In genomic region chr19:46637224-46637623, GRCh38 we compare ENCODE assay signal across 28 cellular contexts. TPM values are rescaled to one million over a fixed set of nuclear protein-coding genes. Genes with fewer than 3 reads are reported as not detected.
A peak's percentile ranks its signal among the peaks of the same experiment; 100 is the strongest.
DNase-seq lines count a peak whose midpoint lies in the region; ATAC-seq and TF ChIP-seq lines count a peak whose summit lies in the region.
"Had no signal": no experiment of that assay in that cellular context is flagged by ENCODE, and none has a peak within 500 bp of the region (broad histone marks: within the 10 kb centered on the region; RNA-seq: fewer than 3 reads in every experiment).

No MANE protein-coding gene starts in this region.

- H3F3A ChIP-seq in SK-N-SH (replicated peaks; ENCODE audit: insufficient read depth), result peaks cover 9% of the 10 kb centered on the region

- no peak overlapping the region for H3K4me3 Mint-ChIP-seq in activated T-cell treated with anti-CD3 and anti-CD28 coated beads, Interleukin-2, amount 50 U/mL, for 4 hours
- H3K4me3 Mint-ChIP-seq: activated T-cell treated with anti-CD3 and anti-CD28 coated beads, Interleukin-2, amount 50 U/mL, for 24 hours; GM23338 had no signal

- 85% methylated on average over 14 of the region's 14 CpGs for WGBS in SK-N-SH (ENCODE audit: low lambda C conversion rate)
- WGBS in neuronal stem cell (ENCODE audit: extremely low coverage in 2 of 2, insufficient read length in 2 of 2, insufficient replicate concordance in 1 of 2), 2 donors, result no CpG with 5 or more reads among the region's 14 CpGs

- no peak overlapping the region for H2AFZ ChIP-seq in SK-N-SH (ENCODE audit: low read depth)
- no peak overlapping the region for H2AFZ ChIP-seq in neuronal stem cell (ENCODE audit: low read length)
- H2AFZ ChIP-seq: GM23338 had no signal

- ATAC-seq in SK-N-SH treated with all-trans-retinoic acid at 6 μM for 48 hours (no peak), GM21717 (IDR thresholded peaks at IDR 0.05; ENCODE audit: unreplicated experiment) (no peak)
- ATAC-seq in activated T-cell treated with anti-CD3 and anti-CD28 coated beads, Interleukin-2, amount 50 U/mL, for 4 hours, result no peak
- ATAC-seq: body of pancreas, esophagus mucosa, GM23338, left ventricle myocardium superior, right lobe of liver had no signal

- H2BK12ac ChIP-seq in neuronal stem cell (ENCODE audit: low read length), result no peak overlapping the region

- TF ChIP-seq CTCF in SK-N-SH (IDR thresholded peaks at IDR 0.05), result no peak

- DNase-seq in SK-N-SH (no peak), neuronal stem cell (ENCODE audit: low spot score) (no peak), NCI-H1417 treated with DMSO at 0.1 percent for 48 hours (lab: John Stamatoyannopoulos, UW) (no peak)
- DNase-seq in stimulated activated CD4-positive, alpha-beta T cell treated with anti-CD3 and anti-CD28 coated beads, Interleukin-2, amount 100 ng/mL, for 24 hours, result peak; percentile 27 to 39
- DNase-seq in stimulated activated CD4-positive, alpha-beta T cell treated with anti-CD3 and anti-CD28 coated beads, Interleukin-2, amount 100 ng/mL, for 48 hours, result no peak
- no peak for DNase-seq in activated T-cell treated with anti-CD3 and anti-CD28 coated beads, Interleukin-2, amount 50 U/mL, for 4 hours
- DNase-seq: body of pancreas; cerebellar nuclear complex; dermis blood vessel endothelial cell; DMS79 treated with DMSO at 0.1 percent for 48 hours; GDM1; left ventricle myocardium superior; mesendoderm; NCI-H1105; NCI-H1930; NCI-H524 treated with DMSO at 0.1 percent for 48 hours; NK-92 treated with Interleukin-12 subunit alpha and Interleukin-12 subunit beta, amount 100 ng/mL, for 24 hours; right lobe of liver; uterus had no signal

- H3K9ac ChIP-seq in SK-N-SH (no peak overlapping the region), neuronal stem cell (ENCODE audit: low read depth, low read length, poor library complexity) (peak overlapping the region; percentile 13)

- H3K14ac ChIP-seq in neuronal stem cell (ENCODE audit: low read length), result no peak overlapping the region

- H3K36me3 ChIP-seq in SK-N-SH (replicated peaks in 1 of 2; ENCODE audit: control insufficient read depth in 1 of 2, insufficient read depth in 2 of 2, low read length in 1 of 2) (no peaks in the 10 kb centered on the region), neuronal stem cell (replicated peaks in 1 of 2; ENCODE audit: control insufficient read depth in 2 of 2, insufficient read depth in 2 of 2, low read length in 2 of 2) (no peaks in the 10 kb centered on the region)
- H3K36me3 ChIP-seq: right lobe of liver, uterus had no signal

- TF ChIP-seq RAD21 in SK-N-SH (IDR thresholded peaks at IDR 0.05; ENCODE audit: low read length), result peak; percentile 4; the same call in 1 of the 2 replicates

- no peak overlapping the region for H4K8ac ChIP-seq in neuronal stem cell (ENCODE audit: low read depth, low read length)

- CTCF ChIA-PET in SK-N-SH (lab: Yijun Ruan, JAX), result interaction anchor here (0.9 to 8.3 kb wide), 3 partner anchors 9 to 92 kb away, joined by 3 to 106 read pairs (median 4); partner anchors contain the start of gene DACT3

- H3K4ac ChIP-seq in neuronal stem cell (ENCODE audit: low read length), result no peak overlapping the region

- no peaks in the 10 kb centered on the region for H3K9me3 Mint-ChIP-seq in activated T-cell treated with anti-CD3 and anti-CD28 coated beads, Interleukin-2, amount 50 U/mL, for 4 hours
- H3K9me3 Mint-ChIP-seq: activated T-cell treated with anti-CD3 and anti-CD28 coated beads, Interleukin-2, amount 50 U/mL, for 24 hours; GM23338 had no signal

- no peaks in the 10 kb centered on the region for H3K79me2 ChIP-seq in SK-N-SH (ENCODE audit: insufficient read depth)

- no peak overlapping the region for H2AK5ac ChIP-seq in neuronal stem cell (ENCODE audit: low read depth, low read length)

- H3K36me3 Mint-ChIP-seq in activated T-cell treated with anti-CD3 and anti-CD28 coated beads, Interleukin-2, amount 50 U/mL, for 4 hours (ENCODE audit: insufficient read depth), result no peaks in the 10 kb centered on the region

- H4K20me1 ChIP-seq in SK-N-SH (ENCODE audit: insufficient read depth), result no peaks in the 10 kb centered on the region

- no peaks in the 10 kb centered on the region for H3K79me1 ChIP-seq in neuronal stem cell (ENCODE audit: low read depth, low read length)

- H2BK5ac ChIP-seq in neuronal stem cell (ENCODE audit: low read length), result no peak overlapping the region

- H3K4me2 ChIP-seq in SK-N-SH (no peak overlapping the region), neuronal stem cell (ENCODE audit: insufficient read depth, low read length, poor library complexity, severe bottlenecking) (no peak overlapping the region)
- H3K4me2 ChIP-seq: GM23338 had no signal

- H3K27me3 ChIP-seq in SK-N-SH (ENCODE audit: insufficient read depth), result no peaks in the 10 kb centered on the region
- peaks cover 3 to 55% (median 50%) of the 10 kb centered on the region in 3 experiments for H3K27me3 ChIP-seq in neuronal stem cell (ENCODE audit: control insufficient read depth in 3 of 3, insufficient read depth in 3 of 3, low read depth in 1 of 3, low read length in 3 of 3)
- H3K27me3 ChIP-seq: uterus had no signal

- no peak overlapping the region for H2BK15ac ChIP-seq in neuronal stem cell (ENCODE audit: low read length)

- no peak overlapping the region for H4K91ac ChIP-seq in neuronal stem cell (ENCODE audit: low read depth, low read length, poor library complexity)

- peak overlapping the region in 1 of 2 experiments; percentile 92; a peak in 1 of 4 replicates for H3K27ac ChIP-seq in SK-N-SH (ENCODE audit: low read depth in 2 of 2, low read length in 1 of 2)
- H3K27ac ChIP-seq in neuronal stem cell (replicated peaks; ENCODE audit: low read length), result no peak overlapping the region
- H3K27ac ChIP-seq: body of pancreas, right lobe of liver had no signal

- H3K27me3 Mint-ChIP-seq in activated T-cell treated with anti-CD3 and anti-CD28 coated beads, Interleukin-2, amount 50 U/mL, for 4 hours (ENCODE audit: low read depth), result peaks cover 6% of the 10 kb centered on the region

- H3K9me3 ChIP-seq in SK-N-SH (no peaks in the 10 kb centered on the region), neuronal stem cell (replicated peaks in 1 of 2; ENCODE audit: control insufficient read depth in 2 of 2, insufficient read depth in 1 of 2, low read depth in 1 of 2, low read length in 2 of 2) (no peaks in the 10 kb centered on the region)
- H3K9me3 ChIP-seq: body of pancreas, right lobe of liver, uterus had no signal

- TF ChIP-seq EP300 in SK-N-SH (IDR thresholded peaks at IDR 0.05; ENCODE audit: borderline replicate concordance in 1 of 2, low read depth in 1 of 2, low read length in 1 of 2), result no peak

- peak overlapping the region in 1 of 2 experiments; percentile 1; a peak in 1 of 4 replicates for H3K4me3 ChIP-seq in SK-N-SH (ENCODE audit: low read depth in 2 of 2, low read length in 1 of 2)
- peak overlapping the region in 1 of 2 donors; percentile 15 for H3K4me3 ChIP-seq in neuronal stem cell (ENCODE audit: low read length in 2 of 2)
- H3K4me3 ChIP-seq: body of pancreas, GM23338, right lobe of liver, uterus had no signal

- no peak overlapping the region for H3K18ac ChIP-seq in neuronal stem cell (ENCODE audit: low read length)

- H3K9me2 ChIP-seq in SK-N-SH, result no peaks in the 10 kb centered on the region

- POLR2A ChIA-PET in SK-N-SH (lab: Yijun Ruan, JAX), result interaction anchor here (0.6 to 9.6 kb wide), 4 partner anchors 16 to 607 kb away, joined by 3 to 100 read pairs (median 14); partner anchors contain the start of gene DACT3

- H3K4me1 Mint-ChIP-seq in activated T-cell treated with anti-CD3 and anti-CD28 coated beads, Interleukin-2, amount 50 U/mL, for 4 hours (ENCODE audit: low read depth), result peaks cover 24% of the 10 kb centered on the region

- no peak overlapping the region for H2BK120ac ChIP-seq in neuronal stem cell (ENCODE audit: low read depth, low read length)

- no peak overlapping the region for H3K23ac ChIP-seq in neuronal stem cell (ENCODE audit: low read depth, low read length, poor library complexity)

- H3K4me1 ChIP-seq in SK-N-SH (ENCODE audit: control insufficient read depth in 1 of 2, insufficient read depth in 2 of 2, low read depth in 1 of 2, low read length in 1 of 2) (peaks cover 7 to 40% of the 10 kb centered on the region in 2 experiments; a peak in 2 of 4 replicates), neuronal stem cell (ENCODE audit: control insufficient read depth in 2 of 2, insufficient read depth in 1 of 2, low read depth in 1 of 2, low read length in 2 of 2) (peaks cover 9 to 30% of the 10 kb centered on the region in 2 donors)
- H3K4me1 ChIP-seq: uterus had no signal

TF ChIP-seq in SK-N-SH, 30 proteins besides CTCF, POLR2A, EP300 and RAD21 (continues in another document):
- no peak for TF ChIP-seq EZH2phosphoT487 (IDR thresholded peaks at IDR 0.05; ENCODE audit: borderline replicate concordance, low read depth)

TF ChIP-seq in SK-N-SH treated with all-trans-retinoic acid at 6 μM for 48 hours, 23 proteins besides CTCF, POLR2A, EP300 and RAD21 (continues in another document):
- no peak for TF ChIP-seq ZNF565 (CRISPR knock-in tag; conservative IDR thresholded peaks at IDR 0.05; ENCODE audit: low read depth)

RNA-seq across cellular contexts. Expression of gene GNG8, which starts 1.2 kb away (rescaled TPM):
- polyA plus RNA-seq in SK-N-SH (2012; rRNA removed), result not detected in 2 replicates
- polyA plus RNA-seq in SK-N-SH (2012; cell fraction: cytosol; rRNA removed), result not detected in 2 replicates
- not detected in 2 replicates for polyA plus RNA-seq in SK-N-SH (2012; cell fraction: nucleus; rRNA removed)
- 6.3 TPM for polyA plus RNA-seq in neuronal stem cell (2013, experiment 1 of 2)
- 10.6 TPM for polyA plus RNA-seq in neuronal stem cell (2013, experiment 2 of 2)
- total RNA-seq in activated T-cell treated with anti-CD3 and anti-CD28 coated beads, Interleukin-2, amount 50 U/mL, for 4 hours, result 1 to 10 TPM; 1.5 to 2.6 (median 2.4) TPM
- total RNA-seq: body of pancreas, dermis blood vessel endothelial cell, esophagus mucosa, fibroblast of villous mesenchyme, GM23338, left ventricle myocardium superior, progenitor cell of endocrine pancreas, right lobe of liver, uterus had no signal
- polyA plus RNA-seq: keratinocyte, thymus had no signal

RNA-seq across cellular contexts. Expression of gene PTGIR, which starts 12.3 kb away (rescaled TPM):
- 2.5 and 3.3 TPM in 2 replicates for polyA plus RNA-seq in SK-N-SH (2012; rRNA removed)
- 1.0 and 1.6 TPM in 2 replicates for polyA plus RNA-seq in SK-N-SH (2012; cell fraction: cytosol; rRNA removed)
- 9.5 and 11.9 TPM in 2 replicates for polyA plus RNA-seq in SK-N-SH (2012; cell fraction: nucleus; rRNA removed)
- 0.04 TPM for polyA plus RNA-seq in neuronal stem cell (2013, experiment 1 of 2)
- 0.07 TPM for polyA plus RNA-seq in neuronal stem cell (2013, experiment 2 of 2)
- 1 to 10 TPM; 2.2 to 5.8 (median 4.3) TPM for total RNA-seq in activated T-cell treated with anti-CD3 and anti-CD28 coated beads, Interleukin-2, amount 50 U/mL, for 4 hours
- total RNA-seq: dermis blood vessel endothelial cell, GM23338, progenitor cell of endocrine pancreas had no signal
- polyA plus RNA-seq: GM23338, keratinocyte had no signal

RNA-seq across cellular contexts. Expression of gene DACT3, which starts 23.8 kb away (rescaled TPM):
- polyA plus RNA-seq in SK-N-SH (2012; rRNA removed), result 9.5 and 10.6 TPM in 2 replicates
- 6.9 and 8.6 TPM in 2 replicates for polyA plus RNA-seq in SK-N-SH (2012; cell fraction: cytosol; rRNA removed)
- 7.0 and 8.3 TPM in 2 replicates for polyA plus RNA-seq in SK-N-SH (2012; cell fraction: nucleus; rRNA removed)
- polyA plus RNA-seq in neuronal stem cell (2013, experiment 1 of 2), result 6.5 TPM
- polyA plus RNA-seq in neuronal stem cell (2013, experiment 2 of 2), result 6.5 TPM
- total RNA-seq in activated T-cell treated with anti-CD3 and anti-CD28 coated beads, Interleukin-2, amount 50 U/mL, for 4 hours, result under 1 TPM; 0.50 to 0.71 (median 0.63) TPM

RNA-seq across cellular contexts. Expression of gene CALM3, which starts 36.1 kb away (rescaled TPM):
- polyA plus RNA-seq in SK-N-SH (2012; rRNA removed), result 445 and 495 TPM in 2 replicates
- polyA plus RNA-seq in SK-N-SH (2012; cell fraction: cytosol; rRNA removed), result 552 and 634 TPM in 2 replicates
- polyA plus RNA-seq in SK-N-SH (2012; cell fraction: nucleus; rRNA removed), result 207 and 230 TPM in 2 replicates
- 426 TPM for polyA plus RNA-seq in neuronal stem cell (2013, experiment 1 of 2)
- polyA plus RNA-seq in neuronal stem cell (2013, experiment 2 of 2), result 419 TPM
- 100 to 1,000 TPM; 237 to 257 (median 239) TPM for total RNA-seq in activated T-cell treated with anti-CD3 and anti-CD28 coated beads, Interleukin-2, amount 50 U/mL, for 4 hours

Comparison
In these comparisons a context has a peak if more than half of its experiments do, and no peak if none do; other contexts are left out.
1. DNase-seq: peak in stimulated activated CD4-positive, alpha-beta T cell treated with anti-CD3 and anti-CD28 coated beads, Interleukin-2, amount 100 ng/mL, for 24 hours (2 of 2); none in SK-N-SH (single experiment), stimulated activated CD4-positive, alpha-beta T cell treated with anti-CD3 and anti-CD28 coated beads, Interleukin-2, amount 100 ng/mL, for 48 hours (0 of 2), neuronal stem cell (single experiment), activated T-cell treated with anti-CD3 and anti-CD28 coated beads, Interleukin-2, amount 50 U/mL, for 4 hours (single experiment) and NCI-H1417 treated with DMSO at 0.1 percent for 48 hours (single experiment).